In genomic region chr3:58044656-58045055, GRCh38 we compare ENCODE assay signal across 12 cellular contexts. TPM values are rescaled to one million over a fixed set of nuclear protein-coding genes. Genes with fewer than 3 reads are reported as not detected.
DNase-seq lines count a peak whose midpoint lies in the region; ATAC-seq and TF ChIP-seq lines count a peak whose summit lies in the region.
"Had no signal": no experiment of that assay in that cellular context is flagged by ENCODE, and none has a peak within 500 bp of the region (broad histone marks: within the 10 kb centered on the region; RNA-seq: fewer than 3 reads in every experiment).

No MANE protein-coding gene starts in this region.

- peaks cover 70% of the 10 kb centered on the region for H3K36me3 ChIP-seq in RWPE2 (ENCODE audit: low read depth)
- no peaks in the 10 kb centered on the region for H3K36me3 ChIP-seq in rectal smooth muscle tissue (ENCODE audit: control insufficient read depth, insufficient read depth, low read length)

- H3K4me1 ChIP-seq in RWPE2 (ENCODE audit: insufficient read depth, poor library complexity, severe bottlenecking) (peaks cover 86% of the 10 kb centered on the region), rectal smooth muscle tissue (ENCODE audit: control insufficient read depth, insufficient read depth, low read length) (peaks cover 30% of the 10 kb centered on the region), foreskin keratinocyte (peaks cover 38% of the 10 kb centered on the region)

- no peak for ATAC-seq in RWPE2 (ENCODE audit: low read depth)
- no peak for ATAC-seq in foreskin keratinocyte
- ATAC-seq in HG03097 (IDR thresholded peaks at IDR 0.05; ENCODE audit: low FRiP score, unreplicated experiment), result no peak
- ATAC-seq in HG02973 (IDR thresholded peaks at IDR 0.05; ENCODE audit: unreplicated experiment), result no peak
- ATAC-seq: stimulated activated memory B cell treated with anti-CD40 and anti-IgM and Interleukin-4, amounts not matched to agents 10 μg/mL and 1 μg/mL and 100 μg/mL, for 72 hours had no signal

- H3K27ac ChIP-seq in C4-2B (peak overlapping the region; percentile 99), RWPE2 (ENCODE audit: poor library complexity, severe bottlenecking) (peak overlapping the region; percentile 94), rectal smooth muscle tissue (ENCODE audit: low read depth, low read length) (peak overlapping the region; percentile 51), foreskin keratinocyte (no peak overlapping the region)

- no peak overlapping the region for H3K9ac ChIP-seq in rectal smooth muscle tissue (ENCODE audit: low read length)

- H3K27me3 ChIP-seq in RWPE2 (ENCODE audit: insufficient read depth, poor library complexity, severe bottlenecking) (no peaks in the 10 kb centered on the region), rectal smooth muscle tissue (ENCODE audit: control insufficient read depth, insufficient read depth, low read length) (no peaks in the 10 kb centered on the region), foreskin keratinocyte (no peaks in the 10 kb centered on the region)

- no peak for TF ChIP-seq CTCF in C4-2B (conservative IDR thresholded peaks at IDR 0.05)
- no peak for TF ChIP-seq CTCF in RWPE2 (IDR thresholded peaks at IDR 0.05; ENCODE audit: poor library complexity, severe bottlenecking)
- no peak for TF ChIP-seq CTCF in fibroblast of pulmonary artery (IDR thresholded peaks at IDR 0.05; ENCODE audit: low read length, missing control alignments)
- TF ChIP-seq CTCF in foreskin keratinocyte (conservative IDR thresholded peaks at IDR 0.05), result no peak

- no peaks in the 10 kb centered on the region for H3K9me3 ChIP-seq in RWPE2 (ENCODE audit: severe bottlenecking)

- DNase-seq in RWPE2 (ENCODE audit: low spot score), result no peak
- peak; percentile 43 for DNase-seq in fibroblast of pulmonary artery (ENCODE audit: low read depth)
- no peak for DNase-seq in activated CD8-positive, alpha-beta memory T cell treated with anti-CD3 and anti-CD28 coated beads for 24 hours
- no peak for DNase-seq in foreskin keratinocyte
- DNase-seq: Calu3, MM.1S, NCI-H510A had no signal

- no peak overlapping the region for H3K4me3 ChIP-seq in RWPE2 (ENCODE audit: severe bottlenecking)
- no peak overlapping the region for H3K4me3 ChIP-seq in fibroblast of pulmonary artery (replicated peaks; ENCODE audit: low read depth, low read length)
- no peak overlapping the region for H3K4me3 ChIP-seq in rectal smooth muscle tissue (ENCODE audit: low read length)

RNA-seq across cellular contexts. Expression of gene FLNB, which starts 36.4 kb away (rescaled TPM):
- 399 and 593 TPM in 2 replicates for total RNA-seq in foreskin keratinocyte
- polyA plus RNA-seq in foreskin keratinocyte, result 317 and 485 TPM in 2 replicates
